In the genomic region with DNA sequence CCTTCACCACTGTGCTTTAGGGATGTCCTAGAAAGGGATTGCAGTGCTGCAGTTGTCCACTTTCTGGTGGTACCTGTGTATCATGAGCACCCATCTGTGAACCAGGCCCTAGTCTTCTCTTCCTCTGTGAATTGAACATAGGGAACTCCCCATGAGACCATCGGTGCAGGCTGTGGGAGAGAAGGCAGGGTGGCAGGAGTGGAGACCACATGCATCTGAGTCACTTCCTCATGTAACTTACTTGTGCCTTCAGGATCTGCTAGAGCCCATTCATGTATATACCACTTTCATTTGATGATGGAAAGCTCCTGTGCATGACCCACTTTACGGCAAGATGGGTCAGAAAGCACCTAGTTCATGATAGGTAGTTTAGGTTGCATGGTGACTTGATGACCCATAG, we compare ENCODE assay signal across 18 cellular contexts.
"Had no signal": no experiment of that assay in that cellular context is flagged by ENCODE, and none has a peak within 500 bp of the region (broad histone marks: within the 10 kb centered on the region; RNA-seq: fewer than 3 reads in every experiment).

No MANE protein-coding gene starts in this region.

- H3K36me3 Mint-ChIP-seq: activated CD8-positive, alpha-beta memory T cell treated with anti-CD3 and anti-CD28 coated beads, Interleukin-2, amount 10 ng/mL, durations not matched to agents 7 days and 5 days; stimulated activated naive B cell treated with anti-CD40 and anti-IgM and Interleukin-4, amounts not matched to agents 10 μg/mL and 1 μg/mL and 100 μg/mL, for 72 hours had no signal

- H3K4me3 Mint-ChIP-seq: activated B cell treated with CpG ODN at 0.5 μM for 24 hours; activated CD4-positive, alpha-beta memory T cell treated with anti-CD3 and anti-CD28 coated beads, Interleukin-2, amount 10 ng/mL, durations not matched to agents 7 days and 5 days; activated CD8-positive, alpha-beta memory T cell treated with anti-CD3 and anti-CD28 coated beads, Interleukin-2, amount 10 ng/mL, durations not matched to agents 7 days and 5 days; activated naive CD4-positive, alpha-beta T cell treated with anti-CD3 and anti-CD28 coated beads for 36 hours; stimulated activated naive B cell treated with anti-CD40 and anti-IgM and Interleukin-4, amounts not matched to agents 10 μg/mL and 1 μg/mL and 100 μg/mL, for 72 hours had no signal

- H3K27ac ChIP-seq: body of pancreas, dorsolateral prefrontal cortex, epithelial cell of prostate, left lung, thoracic aorta, upper lobe of left lung had no signal

- H3K4me3 ChIP-seq: body of pancreas, dorsolateral prefrontal cortex, left lung, thoracic aorta, upper lobe of left lung had no signal

- H3K27me3 Mint-ChIP-seq: activated B cell treated with CpG ODN at 0.5 μM for 24 hours; activated CD4-positive, alpha-beta memory T cell treated with anti-CD3 and anti-CD28 coated beads, Interleukin-2, amount 10 ng/mL, durations not matched to agents 7 days and 5 days; activated CD8-positive, alpha-beta memory T cell treated with anti-CD3 and anti-CD28 coated beads, Interleukin-2, amount 10 ng/mL, durations not matched to agents 7 days and 5 days; stimulated activated naive B cell treated with anti-CD40 and anti-IgM and Interleukin-4, amounts not matched to agents 10 μg/mL and 1 μg/mL and 100 μg/mL, for 72 hours had no signal

- H3K36me3 ChIP-seq: left lung, thoracic aorta, upper lobe of left lung had no signal

- DNase-seq: activated B cell treated with CpG ODN at 0.5 μM for 24 hours; activated CD4-positive, alpha-beta memory T cell treated with anti-CD3 and anti-CD28 coated beads, Interleukin-2, amount 10 ng/mL, durations not matched to agents 7 days and 5 days; activated CD4-positive, alpha-beta T cell treated with anti-CD3 and anti-CD28 coated beads for 48 hours; activated CD8-positive, alpha-beta memory T cell treated with anti-CD3 and anti-CD28 coated beads, Interleukin-2, amount 10 ng/mL, durations not matched to agents 7 days and 5 days; activated naive CD4-positive, alpha-beta T cell treated with anti-CD3 and anti-CD28 coated beads for 36 hours; body of pancreas; caudate nucleus; dorsolateral prefrontal cortex; foreskin melanocyte; hypothalamus; left lung; retina; stimulated activated naive B cell treated with anti-CD40 and anti-IgM and Interleukin-4, amounts not matched to agents 10 μg/mL and 1 μg/mL and 100 μg/mL, for 72 hours; upper lobe of left lung had no signal

- H3K4me1 Mint-ChIP-seq: activated B cell treated with CpG ODN at 0.5 μM for 24 hours; activated CD4-positive, alpha-beta memory T cell treated with anti-CD3 and anti-CD28 coated beads, Interleukin-2, amount 10 ng/mL, durations not matched to agents 7 days and 5 days; activated CD8-positive, alpha-beta memory T cell treated with anti-CD3 and anti-CD28 coated beads, Interleukin-2, amount 10 ng/mL, durations not matched to agents 7 days and 5 days; stimulated activated naive B cell treated with anti-CD40 and anti-IgM and Interleukin-4, amounts not matched to agents 10 μg/mL and 1 μg/mL and 100 μg/mL, for 72 hours had no signal

- H3K27me3 ChIP-seq: body of pancreas, dorsolateral prefrontal cortex, left lung, upper lobe of left lung had no signal

- H3K27ac Mint-ChIP-seq: activated B cell treated with CpG ODN at 0.5 μM for 24 hours; activated CD4-positive, alpha-beta memory T cell treated with anti-CD3 and anti-CD28 coated beads, Interleukin-2, amount 10 ng/mL, durations not matched to agents 7 days and 5 days; activated CD8-positive, alpha-beta memory T cell treated with anti-CD3 and anti-CD28 coated beads, Interleukin-2, amount 10 ng/mL, durations not matched to agents 7 days and 5 days; activated naive CD4-positive, alpha-beta T cell treated with anti-CD3 and anti-CD28 coated beads for 36 hours; stimulated activated naive B cell treated with anti-CD40 and anti-IgM and Interleukin-4, amounts not matched to agents 10 μg/mL and 1 μg/mL and 100 μg/mL, for 72 hours had no signal

- H3K9me3 ChIP-seq: thoracic aorta, upper lobe of left lung had no signal

- H3K4me1 ChIP-seq: body of pancreas, left lung, upper lobe of left lung had no signal

- ATAC-seq: activated CD8-positive, alpha-beta memory T cell treated with anti-CD3 and anti-CD28 coated beads, Interleukin-2, amount 10 ng/mL, durations not matched to agents 7 days and 5 days; body of pancreas; left lung; stimulated activated naive B cell treated with anti-CD40 and anti-IgM and Interleukin-4, amounts not matched to agents 10 μg/mL and 1 μg/mL and 100 μg/mL, for 72 hours had no signal

- FAIRE-seq: colon, keratinocyte had no signal
